In the genomic region with DNA sequence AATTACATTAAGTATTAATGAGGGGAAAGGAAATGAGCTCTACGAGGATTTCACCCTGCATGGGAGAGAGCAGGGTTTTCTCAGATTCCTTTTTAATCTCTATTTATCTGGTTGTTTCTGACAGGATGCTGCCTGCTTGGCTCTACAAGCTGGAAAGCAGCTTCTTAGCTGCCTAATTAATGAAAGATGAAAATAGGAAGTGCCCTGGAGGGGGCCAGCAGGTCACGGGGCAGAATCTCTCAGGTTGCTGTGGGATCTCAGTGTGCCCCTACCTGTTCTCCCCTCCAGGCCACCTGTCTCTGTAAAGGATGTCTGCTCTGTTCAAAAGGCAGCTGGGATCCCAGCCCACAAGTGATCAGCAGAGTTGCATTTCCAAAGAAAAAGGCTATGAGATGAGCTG, we compare ENCODE assay signal across 27 cellular contexts.
"Had no signal": no experiment of that assay in that cellular context is flagged by ENCODE, and none has a peak within 500 bp of the region (broad histone marks: within the 10 kb centered on the region; RNA-seq: fewer than 3 reads in every experiment).

No MANE protein-coding gene starts in this region.

- H3K27me3 ChIP-seq: brain microvascular endothelial cell, cardiac muscle cell, MG63 had no signal

- H3K36me3 Mint-ChIP-seq: activated CD4-positive, alpha-beta memory T cell treated with anti-CD3 and anti-CD28 coated beads for 36 hours; activated naive CD4-positive, alpha-beta T cell treated with anti-CD3 and anti-CD28 coated beads, Interleukin-2, amount 10 ng/mL, durations not matched to agents 7 days and 5 days; activated naive CD8-positive, alpha-beta T cell treated with anti-CD3 and anti-CD28 coated beads for 36 hours; T-cell had no signal

- H3K27ac Mint-ChIP-seq: activated CD4-positive, alpha-beta memory T cell treated with anti-CD3 and anti-CD28 coated beads for 36 hours; activated CD4-positive, alpha-beta T cell treated with anti-CD3 and anti-CD28 coated beads, Interleukin-2, amount 10 ng/mL, durations not matched to agents 24 days and 14 days; activated naive CD4-positive, alpha-beta T cell treated with anti-CD3 and anti-CD28 coated beads, Interleukin-2, amount 10 ng/mL, durations not matched to agents 7 days and 5 days; activated naive CD8-positive, alpha-beta T cell treated with anti-CD3 and anti-CD28 coated beads for 36 hours; activated T-cell treated with anti-CD3 and anti-CD28 coated beads, Interleukin-2, amount 50 U/mL, for 72 hours; activated T-helper 2 cell treated with anti-CD3 and anti-CD28 coated beads, Interferon-gamma antibody, Interleukin-2, Interleukin-4, amounts not matched to agents 10 μg/mL and 5 μg/mL and 100 μg/mL, durations not matched to agents 14 hours and 24 hours and 36 hours; T-cell had no signal

- H3K27ac ChIP-seq: brain microvascular endothelial cell, cardiac muscle cell, SK-N-MC, VCaP had no signal

- DNase-seq: activated CD4-positive, alpha-beta memory T cell treated with anti-CD3 and anti-CD28 coated beads for 36 hours; activated CD4-positive, alpha-beta T cell treated with anti-CD3 and anti-CD28 coated beads, Interleukin-2, amount 10 ng/mL, durations not matched to agents 24 days and 14 days; activated CD4-positive, CD25-positive, alpha-beta regulatory T cell treated with anti-CD3 and anti-CD28 coated beads, Interleukin-2, amount 50 U/mL, for 72 hours; activated gamma-delta T cell treated with Interleukin-2 at 50 U/mL for 16 hours; activated naive CD4-positive, alpha-beta T cell treated with anti-CD3 and anti-CD28 coated beads, Interleukin-2, amount 10 ng/mL, durations not matched to agents 7 days and 5 days; activated naive CD8-positive, alpha-beta T cell treated with anti-CD3 and anti-CD28 coated beads for 36 hours; activated T-cell treated with anti-CD3 and anti-CD28 coated beads for 4 hours; activated T-cell treated with anti-CD3 and anti-CD28 coated beads, Interleukin-2, amount 50 U/mL, for 72 hours; brain microvascular endothelial cell; cerebellar nuclear complex; MG63; MV-4-11; NCI-H1092 treated with DMSO at 0.1 percent for 48 hours; NCI-H1417 treated with DMSO at 0.1 percent for 48 hours; NCI-H1694; NCI-H2029; NCI-H446; NCI-H524; PC-3; SIG-M5; T-cell; T-helper 2 cell; T1000 had no signal

- H3K4me3 Mint-ChIP-seq: activated CD4-positive, alpha-beta memory T cell treated with anti-CD3 and anti-CD28 coated beads for 36 hours; activated CD4-positive, alpha-beta T cell treated with anti-CD3 and anti-CD28 coated beads, Interleukin-2, amount 10 ng/mL, durations not matched to agents 24 days and 14 days; activated naive CD4-positive, alpha-beta T cell treated with anti-CD3 and anti-CD28 coated beads, Interleukin-2, amount 10 ng/mL, durations not matched to agents 7 days and 5 days; activated naive CD8-positive, alpha-beta T cell treated with anti-CD3 and anti-CD28 coated beads for 36 hours; activated T-cell treated with anti-CD3 and anti-CD28 coated beads, Interleukin-2, amount 50 U/mL, for 72 hours; T-cell had no signal

- H3K9me3 Mint-ChIP-seq: activated naive CD4-positive, alpha-beta T cell treated with anti-CD3 and anti-CD28 coated beads, Interleukin-2, amount 10 ng/mL, durations not matched to agents 7 days and 5 days; activated naive CD8-positive, alpha-beta T cell treated with anti-CD3 and anti-CD28 coated beads for 36 hours; activated T-helper 2 cell treated with anti-CD3 and anti-CD28 coated beads, Interferon-gamma antibody, Interleukin-2, Interleukin-4, amounts not matched to agents 10 μg/mL and 5 μg/mL and 100 μg/mL, durations not matched to agents 14 hours and 24 hours and 36 hours had no signal

- H3K36me3 ChIP-seq: brain microvascular endothelial cell, cardiac muscle cell, MG63 had no signal

- H3K27me3 Mint-ChIP-seq: activated CD4-positive, alpha-beta T cell treated with anti-CD3 and anti-CD28 coated beads, Interleukin-2, amount 10 ng/mL, durations not matched to agents 24 days and 14 days; activated naive CD4-positive, alpha-beta T cell treated with anti-CD3 and anti-CD28 coated beads, Interleukin-2, amount 10 ng/mL, durations not matched to agents 7 days and 5 days; activated naive CD8-positive, alpha-beta T cell treated with anti-CD3 and anti-CD28 coated beads for 36 hours had no signal

- ATAC-seq: activated T-cell treated with anti-CD3 and anti-CD28 coated beads, Interleukin-2, amount 50 U/mL, for 72 hours; PC-3; T-cell had no signal

- H3K4me1 Mint-ChIP-seq: activated CD4-positive, alpha-beta T cell treated with anti-CD3 and anti-CD28 coated beads, Interleukin-2, amount 10 ng/mL, durations not matched to agents 24 days and 14 days; activated naive CD4-positive, alpha-beta T cell treated with anti-CD3 and anti-CD28 coated beads, Interleukin-2, amount 10 ng/mL, durations not matched to agents 7 days and 5 days; activated naive CD8-positive, alpha-beta T cell treated with anti-CD3 and anti-CD28 coated beads for 36 hours; T-cell had no signal

- H3K9me3 ChIP-seq: MG63 had no signal

- H3K4me3 ChIP-seq: cardiac muscle cell, MG63, SK-N-MC had no signal
